Comparison of ENCODE assay signal across 8 cellular contexts in genomic region chr1:28885982-28886730, GRCh38. TPM values are rescaled to one million over a fixed set of nuclear protein-coding genes. Genes with fewer than 3 reads are reported as not detected.
A peak's percentile ranks its signal among the peaks of the same experiment; 100 is the strongest.
DNase-seq lines count a peak whose midpoint lies in the region; ATAC-seq and TF ChIP-seq lines count a peak whose summit lies in the region.

No MANE protein-coding gene starts in this region.

- peaks cover 47 to 70% (median 59%) of the 10 kb centered on the region in 4 donors for H3K4me1 Mint-ChIP-seq in CD4-positive, alpha-beta memory T cell
- H3K4me1 Mint-ChIP-seq in chondrocyte (ENCODE audit: low read depth) (peaks cover 35% of the 10 kb centered on the region), nephron progenitor cell (peaks cover 54% of the 10 kb centered on the region)

- peak overlapping the region; percentile 84 to 96 (median 89) for H3K4me3 Mint-ChIP-seq in CD4-positive, alpha-beta memory T cell
- peak overlapping the region; percentile 79 for H3K4me3 Mint-ChIP-seq in chondrocyte (ENCODE audit: unreplicated experiment)
- peak overlapping the region; percentile 79 for H3K4me3 Mint-ChIP-seq in nephron progenitor cell

- POLR2A ChIA-PET in CD4-positive, alpha-beta memory T cell (lab: Charles Lee; ENCODE audit: partially characterized antibody): interaction anchor here (0.7 to 2.9 kb wide), 3 partner anchors 28 to 296 kb away, joined by 3 to 33 read pairs (median 19); partner anchors contain the start of genes EPB41 and SRSF4

- peak overlapping the region; percentile 88 for H3K27ac ChIP-seq in CD4-positive, alpha-beta memory T cell (ENCODE audit: low read depth, low read length)
- H3K27ac ChIP-seq in aorta (ENCODE audit: low read depth in 1 of 2, low read length in 2 of 2): no peak overlapping the region

- H3K9me3 ChIP-seq in CD4-positive, alpha-beta memory T cell (ENCODE audit: control insufficient read depth in 1 of 2, low read length in 2 of 2): no peaks in the 10 kb centered on the region
- H3K9me3 ChIP-seq in aorta (ENCODE audit: control insufficient read depth, low read length): no peaks in the 10 kb centered on the region

- ATAC-seq in GM18873 (IDR thresholded peaks at IDR 0.05; ENCODE audit: low FRiP score, unreplicated experiment) (no peak), HG03139 (IDR thresholded peaks at IDR 0.05; ENCODE audit: unreplicated experiment) (no peak), aorta (ENCODE audit: low FRiP score) (no peak)

- intact Hi-C loops in CD4-positive, alpha-beta memory T cell (cut with micrococcal nuclease): loop anchor here (1.0 to 5.0 kb wide), 5 partner anchors 41 to 379 kb away; partner anchors contain the start of genes RCC1, SRSF4 and YTHDF2
- intact Hi-C loops in aorta (cut with DNase I): loop anchor here (2.0 to 10.0 kb wide), 3 partner anchors 29 to 371 kb away; partner anchors contain the start of genes EPB41 (in 1 of the 2) and TMEM200B (in 1 of the 2)

- peaks cover 0 to 4% of the 10 kb centered on the region in 2 donors for H3K27me3 Mint-ChIP-seq in CD4-positive, alpha-beta memory T cell
- H3K27me3 Mint-ChIP-seq in chondrocyte (ENCODE audit: low read depth) (no peaks in the 10 kb centered on the region), nephron progenitor cell (ENCODE audit: low read depth, poor library complexity) (peaks cover 34% of the 10 kb centered on the region)

- peak overlapping the region; percentile 93 to 100 (median 98) for H3K27ac Mint-ChIP-seq in CD4-positive, alpha-beta memory T cell
- peak overlapping the region; percentile 86 for H3K27ac Mint-ChIP-seq in chondrocyte (ENCODE audit: unreplicated experiment)
- no peak overlapping the region for H3K27ac Mint-ChIP-seq in nephron progenitor cell

- peak overlapping the region in 1 of 2 donors; percentile 95 for H3K4me3 ChIP-seq in CD4-positive, alpha-beta memory T cell (ENCODE audit: low read length in 2 of 2)
- H3K4me3 ChIP-seq in aorta (ENCODE audit: low read length in 2 of 2): no peak overlapping the region

- peaks cover 0 to 9% of the 10 kb centered on the region in 2 donors for H3K36me3 Mint-ChIP-seq in CD4-positive, alpha-beta memory T cell
- H3K36me3 Mint-ChIP-seq in chondrocyte (ENCODE audit: low read depth) (no peaks in the 10 kb centered on the region), nephron progenitor cell (ENCODE audit: low read depth) (no peaks in the 10 kb centered on the region)

- CTCF ChIA-PET in CD4-positive, alpha-beta memory T cell (lab: Charles Lee; ENCODE audit: partially characterized antibody): interaction anchor here (0.7 to 13.0 kb wide), 6 partner anchors 9 to 314 kb away, joined by 3 to 294 read pairs (median 10); partner anchors contain the start of gene SRSF4

- no peaks in the 10 kb centered on the region for H3K36me3 ChIP-seq in CD4-positive, alpha-beta memory T cell (ENCODE audit: insufficient read depth, low read length)
- H3K36me3 ChIP-seq in aorta (ENCODE audit: control insufficient read depth in 1 of 2, insufficient read depth in 2 of 2, low read length in 1 of 2): no peaks in the 10 kb centered on the region

- H3K4me1 ChIP-seq in CD4-positive, alpha-beta memory T cell (ENCODE audit: insufficient read depth, low read length): peaks cover 63% of the 10 kb centered on the region
- peaks cover 0 to 2% of the 10 kb centered on the region in 2 donors for H3K4me1 ChIP-seq in aorta (ENCODE audit: control insufficient read depth in 1 of 2, insufficient read depth in 2 of 2, low read length in 2 of 2)

- no peak for DNase-seq in CD4-positive, alpha-beta memory T cell
- DNase-seq in Kasumi-1 (lab: John Stamatoyannopoulos, UW) (peak; percentile 33 to 43), chondrocyte (ENCODE audit: low spot score) (no peak), nephron progenitor cell (no peak), NCI-H2196 (lab: John Stamatoyannopoulos, UW; ENCODE audit: unreplicated experiment) (no peak), aorta (no peak)

- H3K27me3 ChIP-seq in CD4-positive, alpha-beta memory T cell (ENCODE audit: insufficient read depth, low read length): no peaks in the 10 kb centered on the region
- no peaks in the 10 kb centered on the region for H3K27me3 ChIP-seq in aorta (ENCODE audit: control insufficient read depth in 1 of 2, insufficient read depth in 2 of 2, low read length in 1 of 2)

- 60 to 64% methylated on average over 17 of the region's 17 CpGs for WGBS in aorta, 2 donors

- H3K9me3 Mint-ChIP-seq in CD4-positive, alpha-beta memory T cell: peaks cover 0 to 5% (median 0%) of the 10 kb centered on the region in 8 donors
- H3K9me3 Mint-ChIP-seq in chondrocyte (ENCODE audit: low read depth) (no peaks in the 10 kb centered on the region), nephron progenitor cell (no peaks in the 10 kb centered on the region)

- TF ChIP-seq CTCF in chondrocyte (IDR thresholded peaks at IDR 0.05) (no peak), nephron progenitor cell (IDR thresholded peaks at IDR 0.05) (no peak)

RNA-seq across cellular contexts. Expression of gene EPB41, which starts 28.2 kb away (rescaled TPM):
- total RNA-seq in CD4-positive, alpha-beta memory T cell: 100 to 1,000 TPM; 320 to 321 TPM
- polyA plus RNA-seq in CD4-positive, alpha-beta memory T cell: 100 to 1,000 TPM in 1 of 2 donors, 10 to 100 TPM in 1; 56.1 to 106 TPM
- total RNA-seq in chondrocyte: 11.5 to 18.3 TPM (median 17.7 TPM) in 3 replicates
- total RNA-seq in aorta: 10 to 100 TPM; 23.9 to 35.2 TPM
- 1 to 10 TPM; 3.4 to 5.4 TPM for polyA plus RNA-seq in aorta

Comparison
In these comparisons a context has a peak if more than half of its experiments do, and no peak if none do; other contexts are left out.
1. DNase-seq: peak in Kasumi-1 (2 of 2); none in CD4-positive, alpha-beta memory T cell (0 of 5), chondrocyte (single experiment), nephron progenitor cell (single experiment), NCI-H2196 (single experiment) and aorta (0 of 2).
2. RNA of gene EPB41, which starts 28.2 kb away (total RNA-seq): 320 to 321 TPM in CD4-positive, alpha-beta memory T cell; 23.9 to 35.2 TPM in aorta and 11.5 to 18.3 TPM in chondrocyte; every median in the first group is over 4 times any median in the second.
3. Peak in every context shown above with its lines, with median percentiles within 50 percentile points of each other: H3K4me3 Mint-ChIP-seq.